Comparison of ENCODE assay signal across 8 cellular contexts in the genomic region with DNA sequence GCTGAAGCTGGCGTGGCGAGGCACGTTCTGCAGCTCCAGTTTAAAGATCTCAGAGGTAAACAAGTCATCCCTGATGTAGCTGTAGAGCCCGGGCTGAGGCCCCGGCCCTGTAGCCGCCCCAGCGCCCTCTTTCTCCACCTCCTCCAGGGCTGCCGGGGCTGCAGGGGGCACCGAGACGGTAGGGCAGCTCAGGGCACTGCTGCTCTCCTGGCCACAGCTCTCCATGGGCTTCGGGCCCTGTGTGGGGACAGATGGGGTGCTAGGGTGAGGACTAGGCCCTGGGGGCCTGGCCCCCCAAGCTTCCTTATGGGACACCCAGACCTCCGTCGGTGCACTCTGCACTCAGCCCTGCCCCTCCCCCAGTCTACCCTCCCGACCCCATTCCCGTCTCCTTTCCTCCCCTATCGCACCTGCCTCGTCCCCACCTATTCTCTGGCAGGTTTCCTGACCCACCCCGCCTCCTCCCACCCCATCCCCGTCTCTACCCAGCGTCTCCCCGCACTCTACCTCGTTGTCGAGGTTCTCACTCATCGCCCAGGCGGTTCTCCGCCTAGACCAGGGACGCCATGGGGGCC. TPM values are rescaled to one million over a fixed set of nuclear protein-coding genes. Genes with fewer than 3 reads are reported as not detected.
DNase-seq lines count a peak whose midpoint lies in the region; ATAC-seq, FAIRE-seq and TF ChIP-seq lines count a peak whose summit lies in the region.

No MANE protein-coding gene starts in this region.

- peak overlapping the region; percentile 96 for H3K4me2 ChIP-seq in GM12878 (ENCODE audit: control insufficient read depth, insufficient read depth)

- TF ChIP-seq POLR2A in GM12878 (IDR thresholded peaks at IDR 0.05; ENCODE audit: low read depth, low read length) = no peak

- RAD21 ChIA-PET in GM12878 (lab: Charles Lee; ENCODE audit: unreplicated experiment) = no interaction called here

- H3K36me3 ChIP-seq in GM12878 (ENCODE audit: control insufficient read depth in 2 of 2, insufficient read depth in 2 of 2, low read length in 1 of 2) (peaks cover 32 to 41% of the 10 kb centered on the region in 2 experiments), tibial artery (peaks cover 10 to 71% (median 55%) of the 10 kb centered on the region in 3 donors)

- H3K9ac ChIP-seq in GM12878 (ENCODE audit: control insufficient read depth, insufficient read depth, low read length) = peak overlapping the region; percentile 91

- TF ChIP-seq CTCF in GM12878 (IDR thresholded peaks at IDR 0.05 in 2 of 3, conservative IDR thresholded peaks at IDR 0.05 in 1 of 3; ENCODE audit: control insufficient read depth in 2 of 3, extremely low read depth in 1 of 3, insufficient read depth in 1 of 3, low read depth in 3 of 3, low read length in 3 of 3) (no peak), tibial artery (IDR thresholded peaks at IDR 0.05) (no peak)

- peak overlapping the region; percentile 97 for H3K27ac Mint-ChIP-seq in activated CD4-positive, alpha-beta T cell treated with anti-CD3 and anti-CD28 coated beads, Interleukin-2, amount 10 ng/mL, durations not matched to agents 7 days and 5 days

- BruUV-seq in GM12878 (replicated peaks; lab: Mats Ljungman, UMichigan) = TSS peak; percentile 81

- peak overlapping the region; percentile 76 for H2AFZ ChIP-seq in GM12878 (ENCODE audit: control insufficient read depth, low read depth, low read length)

- WGBS in GM12878 (ENCODE audit: insufficient coverage, insufficient replicate concordance, low lambda C conversion rate, missing lambda C conversion rate) = 4% methylated on average over 20 of the region's 27 CpGs

- POLR2A ChIA-PET in activated CD4-positive, alpha-beta T cell treated with anti-CD3 and anti-CD28 coated beads, Interleukin-2, amount 10 ng/mL, durations not matched to agents 7 days and 5 days (lab: Charles Lee) = interaction anchor here (0.5 to 0.6 kb wide), 2 partner anchors 15 to 261 kb away, joined by 3 read pairs; no protein-coding TSS in a partner anchor
- POLR2A ChIA-PET in GM12878 (lab: Charles Lee) = interaction anchor here (1.3 kb wide), 2 partner anchors 97 to 174 kb away, joined by 3 to 5 read pairs; no protein-coding TSS in a partner anchor

- no peaks in the 10 kb centered on the region for H3K9me3 Mint-ChIP-seq in activated CD4-positive, alpha-beta T cell treated with anti-CD3 and anti-CD28 coated beads, Interleukin-2, amount 10 ng/mL, durations not matched to agents 7 days and 5 days

- DNase-seq in activated CD4-positive, alpha-beta T cell treated with anti-CD3 and anti-CD28 coated beads, Interleukin-2, amount 10 ng/mL, durations not matched to agents 7 days and 5 days = no peak
- no peak for DNase-seq in activated CD4-positive, alpha-beta T cell treated with anti-CD3 and anti-CD28 coated beads, Interleukin-2, amount 50 U/mL, for 1 hour
- DNase-seq in GM12878 (ENCODE audit: low read depth, low spot score) (no peak), left lobe of liver (ENCODE audit: low spot score) (no peak), tibial artery (no peak), SIG-M5 treated with dmso at 0.1 percent for 504 hours (lab: John Stamatoyannopoulos, UW; ENCODE audit: unreplicated experiment) (no peak), activated gamma-delta T cell treated with Interleukin-2 at 50 U/mL for 16 hours (no peak)

- H3K27ac ChIP-seq in GM12878 (ENCODE audit: control insufficient read depth, insufficient read depth) = peak overlapping the region; percentile 91
- H3K27ac ChIP-seq in tibial artery = peak overlapping the region; percentile 86 to 88

- H3K4me1 ChIP-seq in GM12878 (ENCODE audit: control insufficient read depth, insufficient read depth, low read length) (peaks cover 33% of the 10 kb centered on the region), tibial artery (peaks cover 4 to 49% (median 29%) of the 10 kb centered on the region in 4 donors)

- TF ChIP-seq EP300 in GM12878 (IDR thresholded peaks at IDR 0.05; ENCODE audit: borderline replicate concordance in 1 of 2, control insufficient read depth in 1 of 2, low read depth in 2 of 2, low read length in 2 of 2) = no peak

- H3K27me3 ChIP-seq in GM12878 (replicated peaks in 1 of 2; ENCODE audit: control insufficient read depth in 2 of 2, insufficient read depth in 2 of 2, low read length in 1 of 2) = no peaks in the 10 kb centered on the region
- H3K27me3 ChIP-seq in tibial artery = no peaks in the 10 kb centered on the region

- H3K4me3 Mint-ChIP-seq in activated CD4-positive, alpha-beta T cell treated with anti-CD3 and anti-CD28 coated beads, Interleukin-2, amount 10 ng/mL, durations not matched to agents 7 days and 5 days = peak overlapping the region; percentile 91

- H3K4me3 ChIP-seq in GM12878 (peak overlapping the region; percentile 83), tibial artery (peak overlapping the region; percentile 78 to 90)

- in situ Hi-C loops in GM12878 (cut with MboI) = no loop called here

- CTCF ChIA-PET in activated CD4-positive, alpha-beta T cell treated with anti-CD3 and anti-CD28 coated beads, Interleukin-2, amount 10 ng/mL, durations not matched to agents 7 days and 5 days (lab: Charles Lee) = interaction anchor here (1.0 to 2.9 kb wide), 3 partner anchors 20 to 40 kb away, joined by 3 to 9 read pairs (median 3); no protein-coding TSS in a partner anchor
- CTCF ChIA-PET in GM12878 (lab: Yijun Ruan, JAX) = interaction anchor here (0.9 to 1.5 kb wide), 2 partner anchors 37 to 386 kb away, joined by 3 read pairs; no protein-coding TSS in a partner anchor

- H4K20me1 ChIP-seq in GM12878 (ENCODE audit: control insufficient read depth, insufficient read depth) = 0 out of 2 replicates have a peak, but pooled peaks cover 2% of the 10 kb centered on the region

- SMC1A ChIA-PET in GM12878 (lab: Charles Lee; ENCODE audit: uncharacterized antibody, unreplicated experiment) = no interaction called here

- H3K27me3 Mint-ChIP-seq in activated CD4-positive, alpha-beta T cell treated with anti-CD3 and anti-CD28 coated beads, Interleukin-2, amount 10 ng/mL, durations not matched to agents 7 days and 5 days = no peaks in the 10 kb centered on the region

- no peaks in the 10 kb centered on the region for H3K9me3 ChIP-seq in GM12878 (replicated peaks; ENCODE audit: control insufficient read depth, insufficient read depth, low read length)
- no peaks in the 10 kb centered on the region for H3K9me3 ChIP-seq in tibial artery

- peaks cover 62% of the 10 kb centered on the region for H3K79me2 ChIP-seq in GM12878 (ENCODE audit: control insufficient read depth, insufficient read depth, low read length)

- TF ChIP-seq RAD21 in GM12878 (IDR thresholded peaks at IDR 0.05; ENCODE audit: insufficient read depth, low read depth, low read length) = no peak

- ATAC-seq in GM12878 = peak; percentile 4
- ATAC-seq in left lobe of liver = peak; percentile 4
- ATAC-seq in GM21576 (IDR thresholded peaks at IDR 0.05; ENCODE audit: unreplicated experiment) = no peak

- H3K36me3 Mint-ChIP-seq in activated CD4-positive, alpha-beta T cell treated with anti-CD3 and anti-CD28 coated beads, Interleukin-2, amount 10 ng/mL, durations not matched to agents 7 days and 5 days (ENCODE audit: low read depth) = peaks cover 41% of the 10 kb centered on the region

- no peak for FAIRE-seq in GM12878 (lab: Jason Lieb, UNC)

- peaks cover 41% of the 10 kb centered on the region for H3K4me1 Mint-ChIP-seq in activated CD4-positive, alpha-beta T cell treated with anti-CD3 and anti-CD28 coated beads, Interleukin-2, amount 10 ng/mL, durations not matched to agents 7 days and 5 days

- intact Hi-C loops in GM12878 (cut with micrococcal nuclease; ENCODE audit: unreplicated experiment) = loop anchor here (5.0 kb wide), 1 partner anchor 144 kb away; no protein-coding TSS in a partner anchor
- intact Hi-C loops in tibial artery (cut with DNase I; ENCODE audit: low total_unique reads) = no loop called here

RNA-seq across cellular contexts. Expression of a gene that starts 0.6 kb away (rescaled TPM):
- total RNA-seq in activated CD4-positive, alpha-beta T cell treated with anti-CD3 and anti-CD28 coated beads, Interleukin-2, amount 10 ng/mL, durations not matched to agents 7 days and 5 days = 100 to 1,000 TPM; 229 to 234 TPM
- 74.7 and 76.8 TPM in 2 replicates for total RNA-seq in GM12878 (2013; cell fraction: nucleolus; rRNA removed)
- total RNA-seq in GM12878 (2014; rRNA removed) (415 and 441 TPM in 2 replicates), GM12878 (2014; rRNA removed; fragmentation: Illumina TruSeq; extraction: Trizol) (365 and 396 TPM in 2 replicates), GM12878 (2021) (378 and 379 TPM in 2 replicates), left lobe of liver (47.0 TPM)
- polyA plus RNA-seq in GM12878 (2011; ENCODE audit: low read depth) = 113 TPM
- polyA plus RNA-seq in GM12878 (2011; rRNA removed) (207 and 270 TPM in 2 replicates), GM12878 (2014; fragmentation: Illumina TruSeq; extraction: Trizol) (301 and 393 TPM in 2 replicates), GM12878 (2014; fragmentation: Nextera tagmentation; extraction: Ambion mirVana) (100 to 1,000 TPM in 1 of 2 experiments, 10 to 100 TPM in 1; 55.3 to 137 TPM), GM12878 (2014; rRNA removed) (512 and 514 TPM in 2 replicates), GM12878 (2016; fragmentation: Nextera tagmentation; extraction: Ambion mirVana) (100 to 1,000 TPM; 800 to 808 TPM)
- 417 and 421 TPM in 2 replicates for polyA plus RNA-seq in GM12878 (2011; cell fraction: cytosol; rRNA removed)
- 245 and 344 TPM in 2 replicates for polyA plus RNA-seq in GM12878 (2011; cell fraction: nucleus; rRNA removed)
- 160 and 180 TPM in 2 replicates for polyA plus RNA-seq in GM12878 (2012)
- 168 and 187 TPM in 2 replicates for polyA minus RNA-seq in GM12878 (2011; rRNA and poly(A)+ RNA removed)
- 103 and 116 TPM in 2 replicates for polyA minus RNA-seq in GM12878 (2011; cell fraction: cytosol; rRNA and poly(A)+ RNA removed)
- polyA minus RNA-seq in GM12878 (2011; cell fraction: nucleus; rRNA and poly(A)+ RNA removed) = 36.8 and 71.0 TPM in 2 replicates

RNA-seq across cellular contexts. Expression of a gene that starts 0.6 kb away (rescaled TPM):
- total RNA-seq in activated CD4-positive, alpha-beta T cell treated with anti-CD3 and anti-CD28 coated beads, Interleukin-2, amount 10 ng/mL, durations not matched to agents 7 days and 5 days = 10 to 100 TPM; 85.5 to 91.4 TPM
- 84.7 and 99.7 TPM in 2 replicates for total RNA-seq in GM12878 (2013; cell fraction: nucleolus; rRNA removed)
- total RNA-seq in GM12878 (2014; rRNA removed) (81.0 and 88.7 TPM in 2 replicates), GM12878 (2014; rRNA removed; fragmentation: Illumina TruSeq; extraction: Trizol) (38.3 and 44.1 TPM in 2 replicates), GM12878 (2021) (81.2 and 94.6 TPM in 2 replicates), left lobe of liver (36.7 TPM)
- polyA plus RNA-seq in GM12878 (2011; ENCODE audit: low read depth) = 49.3 TPM
- polyA plus RNA-seq in GM12878 (2011; rRNA removed) (12.5 and 22.9 TPM in 2 replicates), GM12878 (2014; fragmentation: Illumina TruSeq; extraction: Trizol) (10.6 and 30.7 TPM in 2 replicates), GM12878 (2014; fragmentation: Nextera tagmentation; extraction: Ambion mirVana) (1 to 10 TPM in 1 of 2 experiments, under 1 TPM in 1; 0.29 to 4.8 TPM), GM12878 (2014; rRNA removed) (97.0 and 114 TPM in 2 replicates), GM12878 (2016; fragmentation: Nextera tagmentation; extraction: Ambion mirVana) (10 to 100 TPM; 71.7 to 87.3 TPM)
- 36.7 and 60.9 TPM in 2 replicates for polyA plus RNA-seq in GM12878 (2011; cell fraction: cytosol; rRNA removed)
- polyA plus RNA-seq in GM12878 (2011; cell fraction: nucleus; rRNA removed) = 293 and 316 TPM in 2 replicates
- 56.3 and 73.5 TPM in 2 replicates for polyA plus RNA-seq in GM12878 (2012)
- polyA minus RNA-seq in GM12878 (2011; rRNA and poly(A)+ RNA removed) = 28.7 and 53.2 TPM in 2 replicates
- polyA minus RNA-seq in GM12878 (2011; cell fraction: cytosol; rRNA and poly(A)+ RNA removed) = 24.7 and 24.9 TPM in 2 replicates
- 62.1 and 105 TPM in 2 replicates for polyA minus RNA-seq in GM12878 (2011; cell fraction: nucleus; rRNA and poly(A)+ RNA removed)

RNA-seq across cellular contexts. Expression of a gene that starts 15.1 kb away (rescaled TPM):
- total RNA-seq in activated CD4-positive, alpha-beta T cell treated with anti-CD3 and anti-CD28 coated beads, Interleukin-2, amount 10 ng/mL, durations not matched to agents 7 days and 5 days = 10 to 100 TPM; 57.9 to 58.9 TPM
- total RNA-seq in GM12878 (2013; cell fraction: nucleolus; rRNA removed) = 17.6 and 19.0 TPM in 2 replicates
- 8.8 and 11.7 TPM in 2 replicates for total RNA-seq in GM12878 (2014; rRNA removed)
- total RNA-seq in GM12878 (2014; rRNA removed; fragmentation: Illumina TruSeq; extraction: Trizol) = 3.9 and 4.7 TPM in 2 replicates
- total RNA-seq in GM12878 (2021) = 42.1 and 46.3 TPM in 2 replicates
- polyA plus RNA-seq in GM12878 (2011; ENCODE audit: low read depth) = 4.9 TPM
- polyA plus RNA-seq in GM12878 (2011; rRNA removed) = 4.2 and 6.7 TPM in 2 replicates
- 10.4 and 14.3 TPM in 2 replicates for polyA plus RNA-seq in GM12878 (2011; cell fraction: cytosol; rRNA removed)
- polyA plus RNA-seq in GM12878 (2011; cell fraction: nucleus; rRNA removed) = 150 and 193 TPM in 2 replicates
- 18.1 and 18.5 TPM in 2 replicates for polyA plus RNA-seq in GM12878 (2012)
- polyA plus RNA-seq in GM12878 (2014; fragmentation: Illumina TruSeq; extraction: Trizol) = 4.5 and 9.4 TPM in 2 replicates
- polyA plus RNA-seq in GM12878 (2014; fragmentation: Nextera tagmentation; extraction: Ambion mirVana) = under 1 TPM; 0.03 to 0.13 TPM
- polyA plus RNA-seq in GM12878 (2014; rRNA removed) = 42.4 and 48.7 TPM in 2 replicates
- 1 to 10 TPM; 2.2 to 2.6 TPM for polyA plus RNA-seq in GM12878 (2016; fragmentation: Nextera tagmentation; extraction: Ambion mirVana)
- polyA minus RNA-seq in GM12878 (2011; rRNA and poly(A)+ RNA removed) = 3.5 and 8.1 TPM in 2 replicates
- polyA minus RNA-seq in GM12878 (2011; cell fraction: cytosol; rRNA and poly(A)+ RNA removed) = 4.3 and 6.0 TPM in 2 replicates
- polyA minus RNA-seq in GM12878 (2011; cell fraction: nucleus; rRNA and poly(A)+ RNA removed) = 8.5 and 10.9 TPM in 2 replicates
- 37.3 TPM for total RNA-seq in left lobe of liver

RNA-seq across cellular contexts. Expression of a gene that starts 34.4 kb away (rescaled TPM):
- under 1 TPM; 0.12 to 0.23 TPM for total RNA-seq in activated CD4-positive, alpha-beta T cell treated with anti-CD3 and anti-CD28 coated beads, Interleukin-2, amount 10 ng/mL, durations not matched to agents 7 days and 5 days
- not detected in 2 replicates for total RNA-seq in GM12878 (2013; cell fraction: nucleolus; rRNA removed)
- not detected in 2 replicates for total RNA-seq in GM12878 (2014; rRNA removed)
- not detected in 2 replicates for total RNA-seq in GM12878 (2014; rRNA removed; fragmentation: Illumina TruSeq; extraction: Trizol)
- total RNA-seq in GM12878 (2021) = not detected in 2 replicates
- polyA plus RNA-seq in GM12878 (2011; ENCODE audit: low read depth) = 0.18 TPM
- not detected in 2 replicates for polyA plus RNA-seq in GM12878 (2011; rRNA removed)
- not detected in 2 replicates for polyA plus RNA-seq in GM12878 (2011; cell fraction: cytosol; rRNA removed)
- not detected in 2 replicates for polyA plus RNA-seq in GM12878 (2011; cell fraction: nucleus; rRNA removed)
- 0.10 TPM in 1 of 2 replicates, not detected in the other for polyA plus RNA-seq in GM12878 (2012)
- not detected in 2 replicates for polyA plus RNA-seq in GM12878 (2014; fragmentation: Illumina TruSeq; extraction: Trizol)
- not detected for polyA plus RNA-seq in GM12878 (2014; fragmentation: Nextera tagmentation; extraction: Ambion mirVana)
- not detected in 2 replicates for polyA plus RNA-seq in GM12878 (2014; rRNA removed)
- polyA plus RNA-seq in GM12878 (2016; fragmentation: Nextera tagmentation; extraction: Ambion mirVana) = not detected
- not detected in 2 replicates for polyA minus RNA-seq in GM12878 (2011; rRNA and poly(A)+ RNA removed)
- polyA minus RNA-seq in GM12878 (2011; cell fraction: cytosol; rRNA and poly(A)+ RNA removed) = not detected in 2 replicates
- polyA minus RNA-seq in GM12878 (2011; cell fraction: nucleus; rRNA and poly(A)+ RNA removed) = not detected in 2 replicates
- not detected for total RNA-seq in left lobe of liver

RNA-seq across cellular contexts. Expression of a gene that starts 36.4 kb away (rescaled TPM):
- total RNA-seq in activated CD4-positive, alpha-beta T cell treated with anti-CD3 and anti-CD28 coated beads, Interleukin-2, amount 10 ng/mL, durations not matched to agents 7 days and 5 days = 10 to 100 TPM; 51.2 to 54.5 TPM
- total RNA-seq in GM12878 (2013; cell fraction: nucleolus; rRNA removed) = 62.1 and 88.0 TPM in 2 replicates
- total RNA-seq in GM12878 (2014; rRNA removed) (24.1 and 28.5 TPM in 2 replicates), GM12878 (2014; rRNA removed; fragmentation: Illumina TruSeq; extraction: Trizol) (15.4 and 17.3 TPM in 2 replicates), GM12878 (2021) (33.0 and 35.1 TPM in 2 replicates), left lobe of liver (26.9 TPM)
- polyA plus RNA-seq in GM12878 (2011; ENCODE audit: low read depth) = 10.6 TPM
- polyA plus RNA-seq in GM12878 (2011; rRNA removed) (15.0 and 17.1 TPM in 2 replicates), GM12878 (2014; fragmentation: Illumina TruSeq; extraction: Trizol) (14.1 and 17.9 TPM in 2 replicates), GM12878 (2014; fragmentation: Nextera tagmentation; extraction: Ambion mirVana) (1 to 10 TPM; 1.2 to 2.5 TPM), GM12878 (2014; rRNA removed) (27.8 and 29.7 TPM in 2 replicates), GM12878 (2016; fragmentation: Nextera tagmentation; extraction: Ambion mirVana) (10 to 100 TPM; 12.9 to 16.9 TPM)
- polyA plus RNA-seq in GM12878 (2011; cell fraction: cytosol; rRNA removed) = 18.7 and 20.5 TPM in 2 replicates
- 96.6 and 126 TPM in 2 replicates for polyA plus RNA-seq in GM12878 (2011; cell fraction: nucleus; rRNA removed)
- 13.6 and 18.8 TPM in 2 replicates for polyA plus RNA-seq in GM12878 (2012)
- polyA minus RNA-seq in GM12878 (2011; rRNA and poly(A)+ RNA removed) = 18.9 and 21.9 TPM in 2 replicates
- polyA minus RNA-seq in GM12878 (2011; cell fraction: cytosol; rRNA and poly(A)+ RNA removed) = 7.9 and 8.5 TPM in 2 replicates
- polyA minus RNA-seq in GM12878 (2011; cell fraction: nucleus; rRNA and poly(A)+ RNA removed) = 18.7 and 34.8 TPM in 2 replicates
